9 cellular contexts compared by ENCODE assay signal in genomic region chr12:66279127-66279712, GRCh38.
A peak's percentile ranks its signal among the peaks of the same experiment; 100 is the strongest.
DNase-seq lines count a peak whose midpoint lies in the region; ATAC-seq, FAIRE-seq and TF ChIP-seq lines count a peak whose summit lies in the region.
"Had no signal": no experiment of that assay in that cellular context is flagged by ENCODE, and none has a peak within 500 bp of the region (broad histone marks: within the 10 kb centered on the region; RNA-seq: fewer than 3 reads in every experiment).

No MANE protein-coding gene starts in this region.

- TF ChIP-seq CTCF in fibroblast of pulmonary artery (IDR thresholded peaks at IDR 0.05; ENCODE audit: low read length, missing control alignments): peak; percentile 94

- no peak overlapping the region for H3K4me3 ChIP-seq in fibroblast of pulmonary artery (replicated peaks; ENCODE audit: low read depth, low read length)

- no peak for ATAC-seq in HG02840 (IDR thresholded peaks at IDR 0.05; ENCODE audit: low FRiP score, unreplicated experiment)

- FAIRE-seq in urothelium cell line (lab: Jason Lieb, UNC): no peak
- FAIRE-seq: A204.1 had no signal

- DNase-seq in DMS 273 (lab: John Stamatoyannopoulos, UW; ENCODE audit: unreplicated experiment) (peak; percentile 52), DMS 273 treated with DMSO at 0.1 percent for 48 hours (lab: John Stamatoyannopoulos, UW) (no peak), KBM-7 (peak; percentile 62), fibroblast of pulmonary artery (ENCODE audit: low read depth) (peak; percentile 54), urothelium cell line (ENCODE audit: low spot score) (peak; percentile 22), NCI-H2029 treated with DMSO at 0.1 percent for 48 hours (lab: John Stamatoyannopoulos, UW) (no peak)
- peak; percentile 50 for DNase-seq in activated CD4-positive, alpha-beta T cell treated with anti-CD3 and anti-CD28 coated beads, Interleukin-2, amount 50 U/mL, for 1 hour

- in situ Hi-C loops in KBM-7 (cut with MboI; ENCODE audit: low pct_unique_long_range_greater_than_20kb, low sequenced_read_pairs): no loop called here

Comparison
In these comparisons a context has a peak if more than half of its experiments do, and no peak if none do; other contexts are left out.
1. DNase-seq: peak in DMS 273 (single experiment), KBM-7 (single experiment), activated CD4-positive, alpha-beta T cell treated with anti-CD3 and anti-CD28 coated beads, Interleukin-2, amount 50 U/mL, for 1 hour (single experiment), fibroblast of pulmonary artery (single experiment) and urothelium cell line (single experiment); none in DMS 273 treated with DMSO at 0.1 percent for 48 hours (single experiment) and NCI-H2029 treated with DMSO at 0.1 percent for 48 hours (single experiment).